In the genomic region with DNA sequence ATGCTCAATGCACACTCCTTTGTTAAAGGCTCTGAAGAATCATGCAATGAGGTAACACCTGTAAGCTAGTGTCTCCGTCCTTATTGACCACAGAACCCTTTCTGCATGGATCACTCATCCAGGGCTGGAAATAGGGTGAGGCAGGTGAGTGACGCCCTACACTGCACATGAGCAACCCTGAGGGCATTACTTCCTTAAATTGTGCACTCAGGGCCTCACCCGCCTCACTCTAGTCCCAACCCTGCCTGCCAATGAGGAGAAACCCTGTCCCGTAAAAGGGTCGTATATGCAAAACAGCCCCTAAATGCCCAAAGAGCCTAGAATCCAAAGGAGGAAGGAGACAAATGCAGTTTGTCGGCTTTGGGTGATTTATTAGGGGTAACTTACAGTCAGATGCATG, we compare ENCODE assay signal across 25 cellular contexts.
"Had no signal": no experiment of that assay in that cellular context is flagged by ENCODE, and none has a peak within 500 bp of the region (broad histone marks: within the 10 kb centered on the region; RNA-seq: fewer than 3 reads in every experiment).

No MANE protein-coding gene starts in this region.

- DNase-seq: hippocampal formation; kidney; left ventricle myocardium inferior; mesenchymal stem cell; naive B cell; natural killer cell; nephron progenitor cell; occipital lobe; ovary; right lobe of liver; stimulated activated CD4-positive, alpha-beta T cell treated with anti-CD3 and anti-CD28 coated beads, Interleukin-1b, Interleukin-23, amount 100 ng/mL, for 48 hours; stimulated activated CD4-positive, alpha-beta T cell treated with anti-CD3 and anti-CD28 coated beads, Interleukin-2, amount 100 ng/mL, for 48 hours; stimulated activated CD4-positive, alpha-beta T cell treated with anti-CD3 and anti-CD28 coated beads, Interleukin-4, amount 100 ng/mL, for 4 hours; stimulated activated CD8-positive, alpha-beta memory T cell treated with anti-CD3 and anti-CD28 coated beads, Interleukin-4, amount 100 ng/mL, for 48 hours; stimulated activated naive CD8-positive, alpha-beta T cell treated with anti-CD3 and anti-CD28 coated beads, Interleukin-15, amount 100 ng/mL, for 72 hours; substantia nigra; uterus had no signal

- H3K27ac Mint-ChIP-seq: naive B cell; natural killer cell; nephron progenitor cell; neural progenitor cell; progenitor cell of endocrine pancreas; stimulated activated memory B cell treated with anti-CD40 and anti-IgM and Interleukin-4, amounts not matched to agents 10 μg/mL and 1 μg/mL and 100 μg/mL, for 72 hours; stimulated activated naive CD8-positive, alpha-beta T cell treated with anti-CD3 and anti-CD28 coated beads, Interleukin-15, amount 100 ng/mL, for 72 hours; type B pancreatic cell had no signal

- H3K9me3 Mint-ChIP-seq: natural killer cell; stimulated activated naive CD8-positive, alpha-beta T cell treated with anti-CD3 and anti-CD28 coated beads, Interleukin-15, amount 100 ng/mL, for 72 hours had no signal

- H3K4me1 ChIP-seq: left ventricle myocardium inferior, neural progenitor cell, right atrium auricular region, right lobe of liver, tibial nerve, uterus had no signal

- H3K36me3 Mint-ChIP-seq: natural killer cell, neural progenitor cell, type B pancreatic cell had no signal

- H2AFZ ChIP-seq: neural progenitor cell had no signal

- H3K36me3 ChIP-seq: left ventricle myocardium inferior, neural progenitor cell, neutrophil, ovary, right atrium auricular region, right lobe of liver, tibial nerve, uterus had no signal

- ATAC-seq: natural killer cell; right lobe of liver; stimulated activated memory B cell treated with anti-CD40 and anti-IgM and Interleukin-4, amounts not matched to agents 10 μg/mL and 1 μg/mL and 100 μg/mL, for 72 hours; stimulated activated naive CD8-positive, alpha-beta T cell treated with anti-CD3 and anti-CD28 coated beads, Interleukin-15, amount 100 ng/mL, for 72 hours had no signal

- H3K4me3 Mint-ChIP-seq: natural killer cell; nephron progenitor cell; stimulated activated memory B cell treated with anti-CD40 and anti-IgM and Interleukin-4, amounts not matched to agents 10 μg/mL and 1 μg/mL and 100 μg/mL, for 72 hours; stimulated activated naive CD8-positive, alpha-beta T cell treated with anti-CD3 and anti-CD28 coated beads, Interleukin-15, amount 100 ng/mL, for 72 hours; type B pancreatic cell had no signal

- H3K9me3 ChIP-seq: neutrophil, ovary, right lobe of liver, uterus had no signal

- H3K4me3 ChIP-seq: left ventricle myocardium inferior, neural progenitor cell, ovary, right atrium auricular region, right lobe of liver, smooth muscle cell, tibial nerve, uterus had no signal

- H3K4me2 ChIP-seq: neural progenitor cell, smooth muscle cell had no signal

- H3K9ac ChIP-seq: neural progenitor cell had no signal

- H3K27ac ChIP-seq: left ventricle myocardium inferior, neural progenitor cell, neutrophil, ovary, right atrium auricular region, right lobe of liver, tibial nerve, uterus had no signal

- H3K27me3 ChIP-seq: ovary, right atrium auricular region, right lobe of liver, tibial nerve, uterus had no signal

- H3K4me1 Mint-ChIP-seq: natural killer cell; nephron progenitor cell; neural progenitor cell; stimulated activated naive CD8-positive, alpha-beta T cell treated with anti-CD3 and anti-CD28 coated beads, Interleukin-15, amount 100 ng/mL, for 72 hours had no signal
